ENCODE assay signal across 8 cellular contexts in genomic region chr5:72106922-72107873, GRCh38. TPM values are rescaled to one million over a fixed set of nuclear protein-coding genes. Genes with fewer than 3 reads are reported as not detected.
DNase-seq lines count a peak whose midpoint lies in the region; ATAC-seq and TF ChIP-seq lines count a peak whose summit lies in the region.

Gene MAP1B (plus strand): TSS chr5:72107475. CDS start chr5:72107532, 57 bp downstream.

- peak within 1 kb of the TSS; percentile 38 for H3K4me3 Mint-ChIP-seq in activated naive CD8-positive, alpha-beta T cell treated with anti-CD3 and anti-CD28 coated beads, Interleukin-2, amount 50 U/mL, for 24 hours
- peak within 1 kb of the TSS; percentile 95 for H3K4me3 Mint-ChIP-seq in neural progenitor cell

- peaks cover 55% of the 10 kb centered on the region for H3K79me2 ChIP-seq in neural progenitor cell (ENCODE audit: low read depth)

- peak within 1 kb of the TSS; percentile 60 for H2AFZ ChIP-seq in neural progenitor cell (replicated peaks)

- TF ChIP-seq CTCF in 22Rv1 (IDR thresholded peaks at IDR 0.05) = no peak
- TF ChIP-seq CTCF in neural progenitor cell (IDR thresholded peaks at IDR 0.05) = no peak

- H3K36me3 Mint-ChIP-seq in activated naive CD8-positive, alpha-beta T cell treated with anti-CD3 and anti-CD28 coated beads, Interleukin-2, amount 50 U/mL, for 24 hours (ENCODE audit: low read depth) = no peaks in the 10 kb centered on the region
- H3K36me3 Mint-ChIP-seq in neural progenitor cell = peaks cover 19% of the 10 kb centered on the region

- intact Hi-C loops in Right ventricle myocardium inferior (cut with DNase I) = loop anchor here (5.0 kb wide), 3 partner anchors 135 to 325 kb away; no protein-coding TSS in a partner anchor

- H3K27ac ChIP-seq in 22Rv1 = peak within 1 kb of the TSS; percentile 35
- peak within 1 kb of the TSS; percentile 88 for H3K27ac ChIP-seq in neural progenitor cell

- H3K4me2 ChIP-seq in neural progenitor cell = peak within 1 kb of the TSS; percentile 93

- H3K27me3 Mint-ChIP-seq in activated naive CD8-positive, alpha-beta T cell treated with anti-CD3 and anti-CD28 coated beads, Interleukin-2, amount 50 U/mL, for 24 hours = peaks cover 66% of the 10 kb centered on the region
- H3K27me3 Mint-ChIP-seq in neural progenitor cell (ENCODE audit: insufficient read depth, low read depth) = peaks cover 3% of the 10 kb centered on the region

- H3K4me1 ChIP-seq in neural progenitor cell = peaks cover 40% of the 10 kb centered on the region

- H3K27ac Mint-ChIP-seq in activated naive CD8-positive, alpha-beta T cell treated with anti-CD3 and anti-CD28 coated beads, Interleukin-2, amount 50 U/mL, for 24 hours = no peak within 1 kb of the TSS
- H3K27ac Mint-ChIP-seq in neural progenitor cell = peak within 1 kb of the TSS; percentile 97

- peak; percentile 33 for DNase-seq in NCI-H2107 treated with DMSO at 0.1 percent for 48 hours (lab: John Stamatoyannopoulos, UW; ENCODE audit: unreplicated experiment)
- peak; percentile 4 for DNase-seq in activated naive CD8-positive, alpha-beta T cell treated with anti-CD3 and anti-CD28 coated beads, Interleukin-2, amount 50 U/mL, for 24 hours
- peak; percentile 78 for DNase-seq in Right ventricle myocardium inferior (ENCODE audit: missing footprints)
- DNase-seq in neural progenitor cell (ENCODE audit: low spot score) = peak; percentile 98

- H3K4me1 Mint-ChIP-seq in activated naive CD8-positive, alpha-beta T cell treated with anti-CD3 and anti-CD28 coated beads, Interleukin-2, amount 50 U/mL, for 24 hours = peaks cover 9% of the 10 kb centered on the region
- peaks cover 45% of the 10 kb centered on the region for H3K4me1 Mint-ChIP-seq in neural progenitor cell

- ATAC-seq in GM18511 (IDR thresholded peaks at IDR 0.05; ENCODE audit: unreplicated experiment) = peak; percentile 23
- ATAC-seq in activated naive CD8-positive, alpha-beta T cell treated with anti-CD3 and anti-CD28 coated beads, Interleukin-2, amount 50 U/mL, for 24 hours = peak; percentile 22
- peak; percentile 75 for ATAC-seq in Right ventricle myocardium inferior
- no peak for ATAC-seq in GM21717 (IDR thresholded peaks at IDR 0.05; ENCODE audit: unreplicated experiment)
- ATAC-seq in GM21360 (IDR thresholded peaks at IDR 0.05; ENCODE audit: unreplicated experiment) = no peak

- H3K36me3 ChIP-seq in neural progenitor cell = no peaks in the 10 kb centered on the region

- peak within 1 kb of the TSS; percentile 74 for H3K9ac ChIP-seq in neural progenitor cell

- H3K9me3 Mint-ChIP-seq in activated naive CD8-positive, alpha-beta T cell treated with anti-CD3 and anti-CD28 coated beads, Interleukin-2, amount 50 U/mL, for 24 hours = no peaks in the 10 kb centered on the region
- no peaks in the 10 kb centered on the region for H3K9me3 Mint-ChIP-seq in neural progenitor cell

- peaks cover 44% of the 10 kb centered on the region for H3F3A ChIP-seq in neural progenitor cell (ENCODE audit: low read depth)

- peak within 1 kb of the TSS; percentile 95 for H3K4me3 ChIP-seq in neural progenitor cell

- peaks cover 31% of the 10 kb centered on the region for H4K20me1 ChIP-seq in neural progenitor cell (ENCODE audit: low read depth)

- H3K9me3 ChIP-seq in neural progenitor cell (ENCODE audit: low read depth) = no peaks in the 10 kb centered on the region

- H3K27me3 ChIP-seq in neural progenitor cell = no peaks in the 10 kb centered on the region

RNA-seq across cellular contexts. Expression of gene MAP1B, which starts in this region (rescaled TPM):
- total RNA-seq in Right ventricle myocardium inferior (59.9 TPM), neural progenitor cell (ENCODE audit: low replicate concordance) (84.4 and 247 TPM in 2 replicates)

Comparison
In these comparisons a context has a peak if more than half of its experiments do, and no peak if none do; other contexts are left out.
1. ATAC-seq: peak in GM18511 (single experiment), activated naive CD8-positive, alpha-beta T cell treated with anti-CD3 and anti-CD28 coated beads, Interleukin-2, amount 50 U/mL, for 24 hours (single experiment) and Right ventricle myocardium inferior (single experiment); none in GM21717 (single experiment) and GM21360 (single experiment).
2. DNase-seq: peak in every context shown above with its lines; median percentile 98 in neural progenitor cell; 78 in Right ventricle myocardium inferior; 33 in NCI-H2107 treated with DMSO at 0.1 percent for 48 hours; 4 in activated naive CD8-positive, alpha-beta T cell treated with anti-CD3 and anti-CD28 coated beads, Interleukin-2, amount 50 U/mL, for 24 hours.